ENCODE assay signal across 26 cellular contexts in the genomic region with DNA sequence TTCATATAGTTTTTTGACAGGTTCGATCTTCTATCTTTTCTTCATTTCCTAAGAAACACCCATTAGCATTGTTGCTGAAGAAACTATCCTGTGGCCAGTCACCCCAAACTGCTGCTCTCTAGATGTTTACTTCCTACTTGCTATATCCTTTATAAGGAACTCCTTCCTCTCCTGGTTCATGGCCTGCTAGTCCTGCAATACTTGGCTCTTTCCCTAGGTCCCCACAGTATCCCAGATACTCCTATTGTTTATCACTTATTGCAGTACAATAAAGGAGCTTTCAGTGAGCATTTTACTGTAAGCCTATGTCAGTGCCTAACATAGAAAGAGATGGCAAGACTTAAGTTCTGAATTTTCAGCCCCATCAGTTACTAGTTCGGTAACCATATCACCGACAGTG.
"Had no signal": no experiment of that assay in that cellular context is flagged by ENCODE, and none has a peak within 500 bp of the region (broad histone marks: within the 10 kb centered on the region; RNA-seq: fewer than 3 reads in every experiment).

No MANE protein-coding gene starts in this region.

- H3K9me3 ChIP-seq: esophagus squamous epithelium, gastroesophageal sphincter, left lung, lower lobe of right lung, pancreas, prostate gland, spleen, thyroid gland, upper lobe of right lung had no signal

- H3K36me3 ChIP-seq: esophagus squamous epithelium, left lung, lower lobe of right lung, pancreas, prostate gland, spleen, thyroid gland, upper lobe of right lung had no signal

- ATAC-seq: gastroesophageal sphincter; left lung; lower lobe of right lung; natural killer cell; pancreas; sciatic nerve; stimulated activated memory B cell treated with anti-CD40 and anti-IgM and Interleukin-4, amounts not matched to agents 10 μg/mL and 1 μg/mL and 100 μg/mL, for 72 hours; stimulated activated naive CD8-positive, alpha-beta T cell treated with anti-CD3 and anti-CD28 coated beads, Interleukin-15, amount 100 ng/mL, for 72 hours; upper lobe of right lung had no signal

- H3K27me3 Mint-ChIP-seq: memory B cell; stimulated activated memory B cell treated with anti-CD40 and anti-IgM and Interleukin-4, amounts not matched to agents 10 μg/mL and 1 μg/mL and 100 μg/mL, for 72 hours; stimulated activated naive CD8-positive, alpha-beta T cell treated with anti-CD3 and anti-CD28 coated beads, Interleukin-15, amount 100 ng/mL, for 72 hours had no signal

- H3K27ac ChIP-seq: coronary artery, esophagus squamous epithelium, gastroesophageal sphincter, left lung, lower lobe of right lung, prostate gland, thyroid gland, upper lobe of right lung had no signal

- H3K27me3 ChIP-seq: dorsolateral prefrontal cortex, esophagus squamous epithelium, gastroesophageal sphincter, left lung, pancreas, spleen, thyroid gland, upper lobe of right lung had no signal

- H3K36me3 Mint-ChIP-seq: mesothelial cell of epicardium; natural killer cell; stimulated activated memory B cell treated with anti-CD40 and anti-IgM and Interleukin-4, amounts not matched to agents 10 μg/mL and 1 μg/mL and 100 μg/mL, for 72 hours had no signal

- H3K27ac Mint-ChIP-seq: memory B cell; mesothelial cell of epicardium; natural killer cell; stimulated activated memory B cell treated with anti-CD40 and anti-IgM and Interleukin-4, amounts not matched to agents 10 μg/mL and 1 μg/mL and 100 μg/mL, for 72 hours; stimulated activated naive CD8-positive, alpha-beta T cell treated with anti-CD3 and anti-CD28 coated beads, Interleukin-15, amount 100 ng/mL, for 72 hours had no signal

- H3K4me3 Mint-ChIP-seq: memory B cell; mesothelial cell of epicardium; natural killer cell; stimulated activated memory B cell treated with anti-CD40 and anti-IgM and Interleukin-4, amounts not matched to agents 10 μg/mL and 1 μg/mL and 100 μg/mL, for 72 hours; stimulated activated naive CD8-positive, alpha-beta T cell treated with anti-CD3 and anti-CD28 coated beads, Interleukin-15, amount 100 ng/mL, for 72 hours had no signal

- H3K4me3 ChIP-seq: coronary artery, dorsolateral prefrontal cortex, esophagus squamous epithelium, gastroesophageal sphincter, left lung, lower lobe of right lung, pancreas, prostate gland, spleen, thyroid gland, upper lobe of right lung had no signal

- DNase-seq: central memory CD4-positive, alpha-beta T cell; dorsolateral prefrontal cortex; effector CD8-positive, alpha-beta T cell; esophagus squamous epithelium; foreskin fibroblast; glutamatergic neuron; islet precursor cell; left lung; lower lobe of right lung; natural killer cell; occipital lobe; pancreas; spleen; stimulated activated CD4-positive, alpha-beta T cell treated with anti-CD3 and anti-CD28 coated beads, Interleukin-15, amount 100 ng/mL, for 24 hours; stimulated activated CD4-positive, alpha-beta T cell treated with anti-CD3 and anti-CD28 coated beads, Interleukin-1b, Interleukin-23, amount 100 ng/mL, for 48 hours; stimulated activated CD4-positive, alpha-beta T cell treated with anti-CD3 and anti-CD28 coated beads, Interleukin-4, amount 100 ng/mL, for 24 hours; stimulated activated naive CD8-positive, alpha-beta T cell treated with anti-CD3 and anti-CD28 coated beads, Interleukin-15, amount 100 ng/mL, for 72 hours; thyroid gland; upper lobe of right lung had no signal

- H3K4me1 ChIP-seq: prostate gland had no signal

- H3K9me3 Mint-ChIP-seq: memory B cell; mesothelial cell of epicardium; natural killer cell; stimulated activated memory B cell treated with anti-CD40 and anti-IgM and Interleukin-4, amounts not matched to agents 10 μg/mL and 1 μg/mL and 100 μg/mL, for 72 hours; stimulated activated naive CD8-positive, alpha-beta T cell treated with anti-CD3 and anti-CD28 coated beads, Interleukin-15, amount 100 ng/mL, for 72 hours had no signal
